Comparison of ENCODE assay signal across 11 cellular contexts in genomic region chr20:53445276-53445675, GRCh38.
"Had no signal": no experiment of that assay in that cellular context is flagged by ENCODE, and none has a peak within 500 bp of the region (broad histone marks: within the 10 kb centered on the region; RNA-seq: fewer than 3 reads in every experiment).

No MANE protein-coding gene starts in this region.

- H3K27ac ChIP-seq: esophagus squamous epithelium, lower lobe of right lung, parathyroid adenoma, sigmoid colon had no signal

- H3K27me3 ChIP-seq: esophagus squamous epithelium, neutrophil, sigmoid colon had no signal

- H3K4me1 ChIP-seq: parathyroid adenoma had no signal

- H3K4me3 ChIP-seq: esophagus squamous epithelium, lower lobe of right lung, sigmoid colon had no signal

- DNase-seq: activated CD4-positive, alpha-beta T cell treated with anti-CD3 and anti-CD28 coated beads, Interleukin-2, amount 50 U/mL, for 4 hours; activated gamma-delta T cell; effector memory CD8-positive, alpha-beta T cell; esophagus squamous epithelium; lower lobe of right lung; natural killer cell; sigmoid colon; stimulated activated naive B cell treated with anti-CD40 and anti-IgM and Interleukin-4, amounts not matched to agents 10 μg/mL and 1 μg/mL and 100 μg/mL, for 72 hours; T-helper 2 cell had no signal

- ATAC-seq: effector memory CD8-positive, alpha-beta T cell; lower lobe of right lung; natural killer cell; stimulated activated naive B cell treated with anti-CD40 and anti-IgM and Interleukin-4, amounts not matched to agents 10 μg/mL and 1 μg/mL and 100 μg/mL, for 72 hours had no signal

- H3K36me3 ChIP-seq: esophagus squamous epithelium, lower lobe of right lung, neutrophil, sigmoid colon had no signal
